In the genomic region with DNA sequence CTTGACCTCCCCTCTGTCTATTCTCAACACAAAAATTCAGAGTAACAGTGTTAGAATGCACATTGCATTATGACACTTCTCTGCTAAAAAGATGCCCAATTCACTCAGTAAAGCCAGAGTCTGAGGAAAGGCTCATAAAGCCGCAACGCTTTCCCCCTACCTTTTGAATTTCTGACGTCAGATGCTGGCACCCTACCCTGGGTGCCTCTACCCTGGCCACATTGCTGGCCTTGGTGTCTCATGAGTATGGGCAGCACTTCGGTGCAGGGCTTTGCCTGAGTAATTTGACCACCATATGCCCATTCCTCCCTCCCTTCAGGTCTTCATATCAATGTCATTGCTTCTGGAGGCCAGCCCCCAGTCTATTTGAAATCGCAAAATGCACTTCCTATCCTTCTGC, we compare ENCODE assay signal across 22 cellular contexts.
DNase-seq lines count a peak whose midpoint lies in the region; FAIRE-seq and TF ChIP-seq lines count a peak whose summit lies in the region.
"Had no signal": no experiment of that assay in that cellular context is flagged by ENCODE, and none has a peak within 500 bp of the region (broad histone marks: within the 10 kb centered on the region; RNA-seq: fewer than 3 reads in every experiment).

No MANE protein-coding gene starts in this region.

- H3K27me3 ChIP-seq in Caco-2 (replicated peaks; ENCODE audit: control insufficient read depth, insufficient read depth, low read length) (no peaks in the 10 kb centered on the region), SJSA1 (replicated peaks) (no peaks in the 10 kb centered on the region), H1 (replicated peaks in 1 of 4; ENCODE audit: control insufficient read depth in 3 of 4, extremely low read depth in 1 of 4, insufficient read depth in 3 of 4, low read length in 3 of 4) (no peaks in the 10 kb centered on the region)
- H3K27me3 ChIP-seq: BLaER1 had no signal

- no peak for TF ChIP-seq RAD21 in H1 (IDR thresholded peaks at IDR 0.05 in 1 of 2, conservative IDR thresholded peaks at IDR 0.05 in 1 of 2; ENCODE audit: low read depth in 2 of 2, low read length in 2 of 2)

- H3K4ac ChIP-seq in H1 (replicated peaks; ENCODE audit: insufficient read length, low read depth, low read length), result no peak overlapping the region

- H2BK15ac ChIP-seq in H1 (ENCODE audit: low read length), result no peak overlapping the region

- H3K23ac ChIP-seq in H1 (ENCODE audit: insufficient read length), result no peak overlapping the region

- no peak overlapping the region for H2BK20ac ChIP-seq in H1 (ENCODE audit: low read length)

- H3K4me2 ChIP-seq in H1 (ENCODE audit: insufficient read depth in 1 of 2, low read depth in 2 of 2, low read length in 2 of 2), result no peak overlapping the region
- H3K4me2 ChIP-seq: BLaER1, PC-9 had no signal

- POLR2A ChIA-PET in Caco-2 (lab: Charles Lee), result no interaction called here
- POLR2A ChIA-PET in H1 (lab: Charles Lee; ENCODE audit: partially characterized antibody), result no interaction called here

- H3K23me2 ChIP-seq in H1 (ENCODE audit: low read depth, low read length), result no peaks in the 10 kb centered on the region

- H3K9ac ChIP-seq in H1 (replicated peaks in 1 of 4; ENCODE audit: extremely low read depth in 1 of 4, low read depth in 3 of 4, low read length in 3 of 4), result no peak overlapping the region
- H3K9ac ChIP-seq: BLaER1 had no signal

- H2BK12ac ChIP-seq in H1 (ENCODE audit: low read depth, low read length), result no peak overlapping the region

- H3K4me3 ChIP-seq in Caco-2 (ENCODE audit: low read depth, low read length), result no peak overlapping the region
- no peak overlapping the region for H3K4me3 ChIP-seq in SJSA1
- no peak overlapping the region for H3K4me3 ChIP-seq in H1 (ENCODE audit: extremely low read depth in 1 of 4, insufficient read depth in 2 of 4, low read depth in 3 of 4, low read length in 4 of 4)
- H3K4me3 ChIP-seq: BLaER1, GM12878, PC-9 had no signal

- no TSS peak for BruUV-seq in Caco-2 (replicated peaks; lab: Mats Ljungman, UMichigan)

- 96% methylated on average over 5 of the region's 5 CpGs; no CpG with 5 or more reads in 1 of the 2 experiments for WGBS in H1 (ENCODE audit: extremely low coverage in 1 of 2, insufficient coverage in 1 of 2, insufficient read length in 1 of 2, insufficient replicate concordance in 2 of 2, low coverage in 1 of 2, low lambda C conversion rate in 2 of 2, missing lambda C conversion rate in 1 of 2), 2 experiments

- no peaks in the 10 kb centered on the region for H3K27me3 Mint-ChIP-seq in Caco-2 (ENCODE audit: insufficient read depth, unreplicated experiment)
- peaks cover 2% of the 10 kb centered on the region for H3K27me3 Mint-ChIP-seq in osteocyte (ENCODE audit: unreplicated experiment)

- no peak overlapping the region for H3K14ac ChIP-seq in H1 (ENCODE audit: insufficient read length)

- no peak overlapping the region for H3K56ac ChIP-seq in H1 (replicated peaks; ENCODE audit: insufficient read length, low read depth, low read length)

- DNase-seq in Caco-2, result no peak
- DNase-seq in SJSA1 (ENCODE audit: low read depth in 1 of 2, low spot score in 2 of 2), result no peak
- DNase-seq in H1 (ENCODE audit: low read depth in 1 of 2, low spot score in 2 of 2), result no peak
- DNase-seq in osteocyte (ENCODE audit: extremely low spot score, unreplicated experiment), result no peak
- no peak for DNase-seq in SHP77 (lab: John Stamatoyannopoulos, UW)
- DNase-seq in NCI-H446 treated with DMSO at 0.1 percent for 48 hours (lab: John Stamatoyannopoulos, UW), result no peak
- no peak for DNase-seq in LoVo (ENCODE audit: low spot score)
- DNase-seq in DMS 273 treated with DMSO at 0.1 percent for 48 hours (lab: John Stamatoyannopoulos, UW), result no peak
- DNase-seq: 8988T; CD4-positive, CD25-positive, alpha-beta regulatory T cell; DMS79; GDM1; GOT3; NCI-H1105; NCI-H1436 treated with DMSO at 0.1 percent for 48 hours; NCI-H187 treated with DMSO at 0.1 percent for 48 hours; NCI-H526 treated with DMSO at 0.1 percent for 48 hours; PC-9; Right ventricle myocardium superior had no signal

- TF ChIP-seq POLR2A in H1 (IDR thresholded peaks at IDR 0.05; ENCODE audit: control extremely low read depth in 1 of 2, low read depth in 2 of 2, low read length in 2 of 2), result no peak

- no peak for FAIRE-seq in H1 (lab: Jason Lieb, UNC)
- FAIRE-seq: GM12878 had no signal

- CTCF ChIA-PET in Caco-2 (lab: Charles Lee), result no interaction called here
- CTCF ChIA-PET in H1 (lab: Charles Lee; ENCODE audit: partially characterized antibody), result no interaction called here

- H4K20me1 ChIP-seq in H1 (replicated peaks in 1 of 2; ENCODE audit: control insufficient read depth in 1 of 2, insufficient read depth in 2 of 2, low read length in 2 of 2), result no peaks in the 10 kb centered on the region
- H4K20me1 ChIP-seq: BLaER1 had no signal

- peak overlapping the region; percentile 75 for H3K27ac ChIP-seq in SJSA1
- H3K27ac ChIP-seq in H1 (ENCODE audit: low read depth, low read length), result no peak overlapping the region
- H3K27ac ChIP-seq: BLaER1, HL-60, PC-9 had no signal

- H3K27ac Mint-ChIP-seq in Caco-2 (ENCODE audit: unreplicated experiment), result peak overlapping the region; percentile 25
- H3K27ac Mint-ChIP-seq in osteocyte (ENCODE audit: unreplicated experiment), result peak overlapping the region; percentile 86
- H3K27ac Mint-ChIP-seq: CD4-positive, CD25-positive, alpha-beta regulatory T cell had no signal

- no peaks in the 10 kb centered on the region for H3K79me1 ChIP-seq in H1 (ENCODE audit: low read depth, low read length)

- TF ChIP-seq CTCF in Caco-2 (IDR thresholded peaks at IDR 0.05; ENCODE audit: insufficient read depth in 1 of 2, low read depth in 1 of 2, low read length in 1 of 2, severe bottlenecking in 1 of 2, unreplicated experiment in 1 of 2) (no peak), H1 (IDR thresholded peaks at IDR 0.05; ENCODE audit: control extremely low read depth in 1 of 3, insufficient read depth in 1 of 3, low read depth in 1 of 3, low read length in 3 of 3) (no peak), osteocyte (IDR thresholded peaks at IDR 0.05) (no peak)

- peak overlapping the region; percentile 33; the same call in 1 of the 2 replicates for H2AFZ ChIP-seq in H1 (ENCODE audit: low read length)

- H3K9me3 ChIP-seq in Caco-2, result no peaks in the 10 kb centered on the region
- H3K9me3 ChIP-seq in SJSA1 (replicated peaks), result no peaks in the 10 kb centered on the region
- no peaks in the 10 kb centered on the region for H3K9me3 ChIP-seq in H1 (ENCODE audit: insufficient read depth in 2 of 2, low read depth in 1 of 2, low read length in 1 of 2)
- H3K9me3 ChIP-seq: BLaER1 had no signal

- H3K36me3 ChIP-seq in Caco-2 (ENCODE audit: control insufficient read depth, insufficient read depth, low read length) (no peaks in the 10 kb centered on the region), SJSA1 (no peaks in the 10 kb centered on the region), H1 (ENCODE audit: control insufficient read depth in 2 of 4, insufficient read depth in 4 of 4, low read length in 3 of 4) (no peaks in the 10 kb centered on the region)
- H3K36me3 ChIP-seq: BLaER1 had no signal

- intact Hi-C loops in Caco-2 (cut with micrococcal nuclease; ENCODE audit: unreplicated experiment), result loop anchor here (2.0 kb wide), 1 partner anchor 24 kb away; no protein-coding TSS in a partner anchor

- H4K91ac ChIP-seq in H1 (replicated peaks; ENCODE audit: insufficient read length, low read length), result no peak overlapping the region

- H3K18ac ChIP-seq in H1 (ENCODE audit: extremely low read depth, low read length), result no peak overlapping the region

- peaks cover 20% of the 10 kb centered on the region for H3K4me1 Mint-ChIP-seq in Caco-2 (ENCODE audit: low read depth, unreplicated experiment)
- peaks cover 31% of the 10 kb centered on the region for H3K4me1 Mint-ChIP-seq in osteocyte (ENCODE audit: unreplicated experiment)

- H2BK120ac ChIP-seq in H1 (replicated peaks; ENCODE audit: low read depth, low read length), result no peak overlapping the region

- H3K9me3 Mint-ChIP-seq in Caco-2 (ENCODE audit: unreplicated experiment), result peaks cover 23% of the 10 kb centered on the region
- no peaks in the 10 kb centered on the region for H3K9me3 Mint-ChIP-seq in osteocyte (ENCODE audit: unreplicated experiment)
- H3K9me3 Mint-ChIP-seq: CD4-positive, CD25-positive, alpha-beta regulatory T cell had no signal

- H3K36me3 Mint-ChIP-seq in Caco-2 (ENCODE audit: insufficient read depth, unreplicated experiment) (no peaks in the 10 kb centered on the region), osteocyte (ENCODE audit: unreplicated experiment) (no peaks in the 10 kb centered on the region)
- H3K36me3 Mint-ChIP-seq: CD4-positive, CD25-positive, alpha-beta regulatory T cell had no signal

- no peak for TF ChIP-seq EP300 in H1 (IDR thresholded peaks at IDR 0.05; ENCODE audit: borderline replicate concordance in 1 of 2, low read depth in 2 of 2, low read length in 2 of 2)

- H3K79me2 ChIP-seq in H1 (ENCODE audit: control insufficient read depth in 1 of 2, insufficient read depth in 2 of 2, low read length in 2 of 2), result no peaks in the 10 kb centered on the region

- H3K4me3 Mint-ChIP-seq in Caco-2 (ENCODE audit: unreplicated experiment) (no peak overlapping the region), osteocyte (ENCODE audit: unreplicated experiment) (peak overlapping the region; percentile 65)
- H3K4me3 Mint-ChIP-seq: CD4-positive, CD25-positive, alpha-beta regulatory T cell had no signal

- H2AK5ac ChIP-seq in H1 (ENCODE audit: low read depth, low read length), result no peak overlapping the region; the same call in 1 of the 2 replicates

- H3K4me1 ChIP-seq in Caco-2 (no peaks in the 10 kb centered on the region), SJSA1 (replicated peaks) (peaks cover 23% of the 10 kb centered on the region), H1 (replicated peaks in 1 of 4; ENCODE audit: control insufficient read depth in 3 of 4, insufficient read depth in 4 of 4, low read length in 3 of 4) (peaks cover 0 to 5% (median 3%) of the 10 kb centered on the region in 4 experiments; a peak in 4 of 7 replicates)
- H3K4me1 ChIP-seq: BLaER1 had no signal

- H4K8ac ChIP-seq in H1 (ENCODE audit: extremely low read depth, insufficient read depth, low read length), result no peak overlapping the region

- no peak overlapping the region for H2BK5ac ChIP-seq in H1 (ENCODE audit: low read depth, low read length)

- H4K5ac ChIP-seq in H1 (ENCODE audit: insufficient read length, low read depth, low read length), result no peak overlapping the region

TF ChIP-seq in H1, 55 proteins besides CTCF, POLR2A, EP300 and RAD21 (continues in another document):
- TF ChIP-seq SIN3A (conservative IDR thresholded peaks at IDR 0.05 in 1 of 2, IDR thresholded peaks at IDR 0.05 in 1 of 2; ENCODE audit: low read depth in 1 of 2, low read length in 2 of 2) (no peak), JUND (IDR thresholded peaks at IDR 0.05; ENCODE audit: low read length) (no peak), HDAC6 (IDR thresholded peaks at IDR 0.05; ENCODE audit: low read depth, low read length) (no peak), FOSL1 (IDR thresholded peaks at IDR 0.05; ENCODE audit: insufficient read depth, low read depth, low read length) (no peak), SRF (IDR thresholded peaks at IDR 0.05; ENCODE audit: low read depth, low read length) (no peak), EGR1 (IDR thresholded peaks at IDR 0.05; ENCODE audit: borderline replicate concordance, low read depth, low read length) (no peak), RFX5 (IDR thresholded peaks at IDR 0.05; ENCODE audit: borderline replicate concordance, low read depth, low read length) (no peak), SUZ12 (IDR thresholded peaks at IDR 0.05; ENCODE audit: low read length) (no peak)
